Comparison of ENCODE assay signal across 1 cellular context in the genomic region with DNA sequence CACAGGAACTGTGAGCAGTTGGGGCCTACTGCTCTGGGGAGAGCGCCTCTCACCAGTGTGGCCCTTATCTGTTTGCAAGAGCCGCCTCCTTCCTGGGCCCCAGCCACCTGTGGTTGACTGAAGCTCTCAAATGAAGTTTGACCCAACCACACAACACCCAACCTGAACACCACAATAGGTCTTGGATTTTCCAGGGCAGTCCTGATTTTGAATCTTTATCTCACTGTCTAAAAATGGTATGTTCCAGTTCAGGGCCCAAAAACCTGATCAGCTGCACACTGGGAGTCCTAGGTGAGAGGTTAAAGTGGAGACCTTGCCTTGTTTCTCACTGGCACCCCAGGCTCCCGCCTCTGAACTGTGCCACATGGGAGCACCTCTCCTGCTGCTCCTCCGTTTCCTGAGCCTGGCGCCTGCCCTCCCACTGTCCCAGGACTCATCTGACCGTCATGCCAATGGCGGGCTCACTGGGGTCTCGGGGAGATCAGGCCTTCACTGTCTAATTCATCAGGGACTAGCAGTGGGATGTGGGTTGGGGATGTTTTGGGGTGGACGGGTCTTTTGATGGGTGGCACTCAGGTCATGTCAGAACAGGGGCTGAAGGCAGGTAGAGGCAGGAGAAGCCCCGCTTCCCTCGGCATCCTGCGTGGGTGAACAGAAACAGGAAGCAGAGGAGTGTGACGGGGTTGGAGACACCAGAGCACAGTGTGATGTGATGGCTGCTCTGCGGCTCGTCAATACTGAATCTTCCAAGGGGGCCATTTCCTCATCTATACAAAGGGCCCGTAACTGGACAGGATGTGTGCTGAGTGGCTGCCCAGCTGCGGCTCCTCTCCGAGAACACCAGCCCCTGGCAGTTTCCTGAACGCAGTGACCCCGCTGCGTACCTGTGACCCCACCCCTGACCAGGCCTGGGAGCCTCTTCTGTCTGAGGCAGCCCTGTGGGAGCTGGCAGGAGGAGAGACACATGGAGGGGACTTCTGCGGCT.
TF ChIP-seq lines count a peak whose summit lies in the region.

No MANE protein-coding gene starts in this region.

TF ChIP-seq in K562, 482 proteins besides CTCF, POLR2A, EP300 and RAD21 (continued from another document):
- TF ChIP-seq ESRRA (IDR thresholded peaks at IDR 0.05; ENCODE audit: borderline replicate concordance, low read depth), result 0 out of 2 replicates have a peak, but pooled peaks have one; percentile 35
- TF ChIP-seq ZBTB8A (IDR thresholded peaks at IDR 0.05; ENCODE audit: partially characterized antibody), result no peak
- TF ChIP-seq CBX1 (IDR thresholded peaks at IDR 0.05; ENCODE audit: low read depth), result no peak
- TF ChIP-seq DPF2 (IDR thresholded peaks at IDR 0.05), result 0 out of 2 replicates have a peak, but pooled peaks have one; percentile 16
- TF ChIP-seq RCOR1 (IDR thresholded peaks at IDR 0.05; ENCODE audit: borderline replicate concordance in 1 of 2, low read depth in 2 of 2, low read length in 2 of 2), result peak; percentile 10 to 79; a peak in 3 of 4 replicates
- TF ChIP-seq EHMT2 (IDR thresholded peaks at IDR 0.05), result peak; percentile 76; the same call in 1 of the 2 replicates
- peak; percentile 63; the same call in 1 of the 2 replicates for TF ChIP-seq LEF1 (IDR thresholded peaks at IDR 0.05)
- 0 out of 2 replicates have a peak, but pooled peaks have one; percentile 38 for TF ChIP-seq MTA3 (IDR thresholded peaks at IDR 0.05; ENCODE audit: borderline replicate concordance)
- no peak for TF ChIP-seq RNF2 (IDR thresholded peaks at IDR 0.05)
- TF ChIP-seq SMARCA4 (IDR thresholded peaks at IDR 0.05), result 0 out of 2 replicates have a peak, but pooled peaks have one; percentile 24
- TF ChIP-seq CTBP1 (IDR thresholded peaks at IDR 0.05; ENCODE audit: borderline replicate concordance), result peak; percentile 46; the same call in 1 of the 2 replicates
- 0 out of 2 replicates have a peak, but pooled peaks have one; percentile 36 for TF ChIP-seq HDAC2 (IDR thresholded peaks at IDR 0.05)
- 0 out of 2 replicates have a peak, but pooled peaks have one; percentile 22 for TF ChIP-seq NR2C1 (IDR thresholded peaks at IDR 0.05)
- peak; percentile 49; the same call in 1 of the 2 replicates for TF ChIP-seq NR2C1 (tag; IDR thresholded peaks at IDR 0.05)
- TF ChIP-seq CBFA2T3 (IDR thresholded peaks at IDR 0.05), result peak; percentile 72
- TF ChIP-seq TBL1XR1 (IDR thresholded peaks at IDR 0.05; ENCODE audit: low read length in 2 of 2), result 0 out of 4 replicates have a peak, but pooled peaks of 1 of the 2 experiments have one; percentile 14
- TF ChIP-seq CXXC5 (CRISPR knock-in tag; IDR thresholded peaks at IDR 0.05), result peak; percentile 51; the same call in 1 of the 2 replicates
- TF ChIP-seq ZFX (CRISPR knock-in tag; IDR thresholded peaks at IDR 0.05), result peak; percentile 63
- peak; percentile 62; the same call in 1 of the 2 replicates for TF ChIP-seq DMBX1 (CRISPR knock-in tag; IDR thresholded peaks at IDR 0.05; ENCODE audit: borderline replicate concordance)
- TF ChIP-seq CBFA2T2 (conservative IDR thresholded peaks at IDR 0.05), result peak; percentile 63
- TF ChIP-seq, protein P1, sequence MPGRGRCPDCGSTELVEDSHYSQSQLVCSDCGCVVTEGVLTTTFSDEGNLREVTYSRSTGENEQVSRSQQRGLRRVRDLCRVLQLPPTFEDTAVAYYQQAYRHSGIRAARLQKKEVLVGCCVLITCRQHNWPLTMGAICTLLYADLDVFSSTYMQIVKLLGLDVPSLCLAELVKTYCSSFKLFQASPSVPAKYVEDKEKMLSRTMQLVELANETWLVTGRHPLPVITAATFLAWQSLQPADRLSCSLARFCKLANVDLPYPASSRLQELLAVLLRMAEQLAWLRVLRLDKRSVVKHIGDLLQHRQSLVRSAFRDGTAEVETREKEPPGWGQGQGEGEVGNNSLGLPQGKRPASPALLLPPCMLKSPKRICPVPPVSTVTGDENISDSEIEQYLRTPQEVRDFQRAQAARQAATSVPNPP (IDR thresholded peaks at IDR 0.05; ENCODE audit: borderline replicate concordance, insufficient read depth, insufficient read length), result no peak
- TF ChIP-seq SMAD4 (CRISPR knock-in tag; conservative IDR thresholded peaks at IDR 0.05), result peak; percentile 77
